ENCODE assay signal across 8 cellular contexts in the genomic region with DNA sequence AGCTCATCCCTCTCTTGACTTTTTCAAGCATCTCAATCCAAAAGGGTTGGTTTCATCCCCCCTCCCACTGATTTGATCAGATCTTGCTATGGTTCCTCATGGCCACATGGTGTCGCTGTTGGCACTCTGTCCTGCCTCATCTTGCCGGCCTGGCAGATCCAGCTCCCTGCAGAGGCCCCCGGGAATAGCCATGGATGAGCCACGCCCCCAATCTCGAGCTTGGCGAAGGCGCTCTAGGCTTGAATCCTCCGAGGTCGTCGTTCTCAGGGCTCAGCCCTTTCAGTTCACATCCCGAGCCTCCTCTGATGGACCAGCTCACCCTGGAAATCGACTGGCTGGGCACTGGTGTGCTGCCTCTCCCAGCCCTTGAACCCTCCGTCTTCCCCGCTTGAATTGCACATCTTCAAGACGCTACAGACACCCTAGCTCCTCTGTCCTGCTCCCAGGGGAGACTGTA.
DNase-seq lines count a peak whose midpoint lies in the region; ATAC-seq and TF ChIP-seq lines count a peak whose summit lies in the region.

No MANE protein-coding gene starts in this region.

- no peaks in the 10 kb centered on the region for H3K36me3 ChIP-seq in uterus

- no peaks in the 10 kb centered on the region for H3K27me3 Mint-ChIP-seq in activated CD4-positive, alpha-beta T cell treated with anti-CD3 and anti-CD28 coated beads, Interleukin-2, amount 10 ng/mL, durations not matched to agents 24 days and 14 days
- H3K27me3 Mint-ChIP-seq in nephron progenitor cell (ENCODE audit: low read depth, poor library complexity) = peaks cover 37% of the 10 kb centered on the region

- intact Hi-C loops in activated CD4-positive, alpha-beta T cell treated with anti-CD3 and anti-CD28 coated beads, Interleukin-2, amount 10 ng/mL, durations not matched to agents 24 days and 14 days (cut with micrococcal nuclease) = no loop called here
- intact Hi-C loops in uterus (cut with DNase I; ENCODE audit: low total_unique reads) = no loop called here

- H3K27me3 ChIP-seq in uterus = no peaks in the 10 kb centered on the region

- ATAC-seq in GM19395 (IDR thresholded peaks at IDR 0.05; ENCODE audit: unreplicated experiment) = peak; percentile 58
- no peak for ATAC-seq in HG03378 (IDR thresholded peaks at IDR 0.05; ENCODE audit: unreplicated experiment)

- H3K4me1 Mint-ChIP-seq in activated CD4-positive, alpha-beta T cell treated with anti-CD3 and anti-CD28 coated beads, Interleukin-2, amount 10 ng/mL, durations not matched to agents 24 days and 14 days = no peaks in the 10 kb centered on the region
- H3K4me1 Mint-ChIP-seq in nephron progenitor cell = peaks cover 27% of the 10 kb centered on the region

- H3K4me3 ChIP-seq in fibroblast of villous mesenchyme (ENCODE audit: low read depth, low read length) = no peak overlapping the region
- peak overlapping the region in 1 of 2 donors; percentile 9 for H3K4me3 ChIP-seq in uterus

- TF ChIP-seq POLR2A in uterus (IDR thresholded peaks at IDR 0.05) = no peak

- no peaks in the 10 kb centered on the region for H3K9me3 ChIP-seq in uterus

- no peak overlapping the region for H3K27ac Mint-ChIP-seq in activated CD4-positive, alpha-beta T cell treated with anti-CD3 and anti-CD28 coated beads, Interleukin-2, amount 10 ng/mL, durations not matched to agents 24 days and 14 days
- H3K27ac Mint-ChIP-seq in nephron progenitor cell = no peak overlapping the region

- H3K4me1 ChIP-seq in uterus = no peaks in the 10 kb centered on the region

- peaks cover 5% of the 10 kb centered on the region for H3K9me3 Mint-ChIP-seq in activated CD4-positive, alpha-beta T cell treated with anti-CD3 and anti-CD28 coated beads, Interleukin-2, amount 10 ng/mL, durations not matched to agents 24 days and 14 days
- no peaks in the 10 kb centered on the region for H3K9me3 Mint-ChIP-seq in nephron progenitor cell

- no peak overlapping the region for H3K4me3 Mint-ChIP-seq in activated CD4-positive, alpha-beta T cell treated with anti-CD3 and anti-CD28 coated beads, Interleukin-2, amount 10 ng/mL, durations not matched to agents 24 days and 14 days
- peak overlapping the region; percentile 67 for H3K4me3 Mint-ChIP-seq in nephron progenitor cell

- peak in 13 of 14 donors; percentile 3 to 45 (median 23) for DNase-seq in C1 segment of cervical spinal cord (lab: John Stamatoyannopoulos, UW)
- DNase-seq in NCI-H2081 treated with DMSO at 0.1 percent for 48 hours (lab: John Stamatoyannopoulos, UW) = peak; percentile 37
- peak; percentile 63 for DNase-seq in activated CD4-positive, alpha-beta T cell treated with anti-CD3 and anti-CD28 coated beads, Interleukin-2, amount 10 ng/mL, durations not matched to agents 24 days and 14 days
- peak; percentile 37 for DNase-seq in fibroblast of villous mesenchyme (ENCODE audit: low read depth)
- DNase-seq in nephron progenitor cell = peak; percentile 92
- DNase-seq in uterus = peak; percentile 58 to 65

- H3K36me3 Mint-ChIP-seq in activated CD4-positive, alpha-beta T cell treated with anti-CD3 and anti-CD28 coated beads, Interleukin-2, amount 10 ng/mL, durations not matched to agents 24 days and 14 days (ENCODE audit: low read depth) = no peaks in the 10 kb centered on the region
- H3K36me3 Mint-ChIP-seq in nephron progenitor cell (ENCODE audit: low read depth) = no peaks in the 10 kb centered on the region

- TF ChIP-seq CTCF in fibroblast of villous mesenchyme (IDR thresholded peaks at IDR 0.05; ENCODE audit: insufficient read depth, low read depth, low read length) (peak; percentile 59), nephron progenitor cell (IDR thresholded peaks at IDR 0.05) (peak; percentile 91), uterus (IDR thresholded peaks at IDR 0.05) (peak; percentile 56 to 77 (median 76))

- no peak overlapping the region for H3K27ac ChIP-seq in uterus

Comparison
In these comparisons a context has a peak if more than half of its experiments do, and no peak if none do; other contexts are left out.
1. DNase-seq: peak in every context shown above with its lines; median percentile 92 in nephron progenitor cell; 63 in activated CD4-positive, alpha-beta T cell treated with anti-CD3 and anti-CD28 coated beads, Interleukin-2, amount 10 ng/mL, durations not matched to agents 24 days and 14 days; 62 in uterus; 37 in NCI-H2081 treated with DMSO at 0.1 percent for 48 hours; 37 in fibroblast of villous mesenchyme; 23 in C1 segment of cervical spinal cord.